11 cellular contexts compared by ENCODE assay signal in the genomic region with DNA sequence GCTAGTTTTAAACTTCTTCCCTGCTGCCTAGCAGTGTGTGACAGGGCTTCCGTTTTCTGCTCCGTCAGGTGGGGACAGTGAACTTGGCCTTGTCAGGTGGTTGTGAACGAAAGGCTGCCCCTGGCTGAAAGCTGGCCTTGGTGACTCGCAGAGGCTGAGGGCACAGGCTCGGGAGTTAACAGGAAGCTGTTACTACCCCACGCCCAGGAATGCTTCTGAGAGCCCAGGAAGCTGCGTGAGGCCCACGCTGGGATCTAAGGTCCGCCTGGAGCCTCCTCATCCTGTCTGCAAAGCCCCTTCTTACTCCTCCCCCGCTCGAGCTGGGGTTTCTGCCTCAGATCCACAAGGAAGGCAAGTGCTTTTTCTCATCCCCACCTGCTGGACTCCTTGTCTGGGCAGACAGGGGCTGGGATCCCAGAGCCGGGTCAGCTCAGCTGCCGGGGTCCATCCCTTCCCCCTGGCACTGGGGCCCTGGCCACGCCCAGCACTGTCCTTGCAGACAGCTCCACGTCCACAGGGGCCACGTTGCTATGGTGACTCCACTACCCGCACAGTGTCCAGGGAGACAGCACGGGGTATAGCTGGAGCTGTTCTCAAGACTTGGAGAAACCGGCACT.
DNase-seq lines count a peak whose midpoint lies in the region; ATAC-seq and TF ChIP-seq lines count a peak whose summit lies in the region.
"Had no signal": no experiment of that assay in that cellular context is flagged by ENCODE, and none has a peak within 500 bp of the region (broad histone marks: within the 10 kb centered on the region; RNA-seq: fewer than 3 reads in every experiment).

No MANE protein-coding gene starts in this region.

- H3K4me1 ChIP-seq in neural progenitor cell: peaks cover 2% of the 10 kb centered on the region
- H3K4me1 ChIP-seq: suprapubic skin had no signal

- peaks cover 0 to 3% (median 0%) of the 10 kb centered on the region in 5 experiments for H3K9me3 Mint-ChIP-seq in brain
- no peaks in the 10 kb centered on the region for H3K9me3 Mint-ChIP-seq in neural progenitor cell

- no peaks in the 10 kb centered on the region for H3K36me3 ChIP-seq in neural progenitor cell
- H3K36me3 ChIP-seq: suprapubic skin had no signal

- no peaks in the 10 kb centered on the region for H4K20me1 ChIP-seq in neural progenitor cell (ENCODE audit: low read depth)

- no peaks in the 10 kb centered on the region for H3K79me2 ChIP-seq in neural progenitor cell (ENCODE audit: low read depth)

- no peak overlapping the region for H3K4me2 ChIP-seq in neural progenitor cell

- H3K9ac ChIP-seq in neural progenitor cell: no peak overlapping the region

- H3K36me3 Mint-ChIP-seq in brain (peaks cover 4% of the 10 kb centered on the region), neural progenitor cell (no peaks in the 10 kb centered on the region)
- H3K36me3 Mint-ChIP-seq: activated naive CD8-positive, alpha-beta T cell had no signal

- H3K4me1 Mint-ChIP-seq in brain (peaks cover 22% of the 10 kb centered on the region), neural progenitor cell (peaks cover 31% of the 10 kb centered on the region)

- intact Hi-C loops in Right ventricle myocardium superior (cut with DNase I): no loop called here

- peak overlapping the region in 2 of 5 experiments; percentile 24 to 41 for H3K4me3 Mint-ChIP-seq in brain
- no peak overlapping the region for H3K4me3 Mint-ChIP-seq in neural progenitor cell
- H3K4me3 Mint-ChIP-seq: activated naive CD8-positive, alpha-beta T cell had no signal

- peak overlapping the region in 3 of 5 experiments; percentile 50 to 99 (median 85) for H3K27ac Mint-ChIP-seq in brain
- H3K27ac Mint-ChIP-seq in neural progenitor cell: peak overlapping the region; percentile 16
- H3K27ac Mint-ChIP-seq: activated naive CD8-positive, alpha-beta T cell had no signal

- H2AFZ ChIP-seq in neural progenitor cell (replicated peaks): no peak overlapping the region

- H3K4me3 ChIP-seq in neural progenitor cell: no peak overlapping the region
- H3K4me3 ChIP-seq: suprapubic skin had no signal

- H3K27me3 Mint-ChIP-seq in brain: no peaks in the 10 kb centered on the region
- H3K27me3 Mint-ChIP-seq in neural progenitor cell (ENCODE audit: insufficient read depth, low read depth): peaks cover 2% of the 10 kb centered on the region
- H3K27me3 Mint-ChIP-seq: activated naive CD8-positive, alpha-beta T cell had no signal

- no peak overlapping the region for H3K27ac ChIP-seq in neural progenitor cell
- H3K27ac ChIP-seq: suprapubic skin had no signal

- H3K27me3 ChIP-seq in neural progenitor cell: no peaks in the 10 kb centered on the region
- H3K27me3 ChIP-seq: suprapubic skin had no signal

- no peaks in the 10 kb centered on the region for H3F3A ChIP-seq in neural progenitor cell (ENCODE audit: low read depth)

- DNase-seq in GM10266 (ENCODE audit: extremely low spot score) (peak; percentile 21), neural progenitor cell (ENCODE audit: low spot score) (peak; percentile 31), NK-92 (lab: John Stamatoyannopoulos, UW; ENCODE audit: unreplicated experiment) (no peak), KG1 (lab: John Stamatoyannopoulos, UW) (no peak), Right ventricle myocardium superior (no peak)
- DNase-seq: NCI-H526 had no signal

- no peaks in the 10 kb centered on the region for H3K9me3 ChIP-seq in neural progenitor cell (ENCODE audit: low read depth)
- H3K9me3 ChIP-seq: suprapubic skin had no signal

- peak; percentile 45 for ATAC-seq in HG03460 (IDR thresholded peaks at IDR 0.05; ENCODE audit: unreplicated experiment)
- no peak for ATAC-seq in Right ventricle myocardium superior (ENCODE audit: poor library complexity)
- ATAC-seq in HG03442 (IDR thresholded peaks at IDR 0.05; ENCODE audit: unreplicated experiment): no peak

- TF ChIP-seq CTCF in GM10266 (IDR thresholded peaks at IDR 0.05; ENCODE audit: control insufficient read depth, insufficient read depth, low read depth, missing control alignments) (no peak), brain (conservative IDR thresholded peaks at IDR 0.05) (no peak), neural progenitor cell (IDR thresholded peaks at IDR 0.05) (no peak)

Comparison
In these comparisons a context has a peak if more than half of its experiments do, and no peak if none do; other contexts are left out.
1. DNase-seq: peak in GM10266 (single experiment) and neural progenitor cell (single experiment); none in NK-92 (single experiment), KG1 (single experiment) and Right ventricle myocardium superior (single experiment).